9 cellular contexts compared by ENCODE assay signal in the genomic region with DNA sequence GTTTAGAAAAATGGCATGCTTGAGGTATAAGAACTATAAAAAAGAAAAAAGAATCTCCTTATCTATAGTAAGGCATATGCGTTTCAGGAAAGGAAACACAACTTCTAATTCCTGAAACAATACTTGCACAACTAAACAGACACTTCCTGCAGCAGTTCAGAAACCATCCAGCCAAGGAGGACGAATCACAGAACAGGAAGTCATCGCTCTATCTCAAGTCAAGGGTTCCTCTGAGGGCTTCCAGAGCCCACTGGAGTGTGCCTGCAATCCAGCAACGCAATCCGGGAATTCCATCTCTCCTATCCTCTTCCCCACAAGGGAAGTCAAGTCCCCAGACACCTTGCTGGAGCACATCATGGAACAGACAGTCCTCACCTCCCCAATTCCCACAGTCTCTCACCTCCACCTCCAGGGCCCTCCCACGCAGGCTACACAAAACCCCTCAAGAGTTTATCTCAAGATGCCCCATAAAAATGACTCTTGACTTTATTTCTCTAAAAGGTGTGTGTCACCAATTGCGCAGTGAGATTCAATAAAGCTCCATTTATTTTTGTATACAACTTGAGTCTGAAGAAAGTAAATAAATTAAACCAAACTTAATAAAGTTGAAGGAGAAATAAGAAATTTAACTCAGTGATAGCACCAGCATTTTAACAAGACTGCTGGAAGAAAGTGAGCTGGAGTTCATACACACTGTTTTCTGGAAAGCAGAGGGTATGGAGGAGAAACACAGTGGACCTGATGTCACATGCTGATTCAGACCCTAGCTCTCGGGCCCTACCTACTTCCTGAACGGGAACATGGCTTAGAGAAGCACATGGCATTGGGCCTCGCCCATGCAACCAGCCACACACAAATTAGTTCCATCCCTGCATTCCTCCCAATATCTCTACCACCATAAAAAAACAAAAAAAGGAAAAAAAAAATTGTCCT. TPM values are rescaled to one million over a fixed set of nuclear protein-coding genes. Genes with fewer than 3 reads are reported as not detected.
DNase-seq lines count a peak whose midpoint lies in the region; ATAC-seq and TF ChIP-seq lines count a peak whose summit lies in the region.
"Had no signal": no experiment of that assay in that cellular context is flagged by ENCODE, and none has a peak within 500 bp of the region (broad histone marks: within the 10 kb centered on the region; RNA-seq: fewer than 3 reads in every experiment).

No MANE protein-coding gene starts in this region.

- CTCF ChIA-PET in SK-N-SH (lab: Yijun Ruan, JAX): no interaction called here

- 65% methylated on average over 10 of the region's 10 CpGs for WGBS in SK-N-SH (ENCODE audit: low lambda C conversion rate)
- 69 to 80% methylated on average over 10 of the region's 10 CpGs for WGBS in testis, 2 donors

- ATAC-seq in SK-N-SH treated with all-trans-retinoic acid at 6 μM for 48 hours: peak; percentile 41; the same call in 1 of the 3 replicates
- peak; percentile 18 for ATAC-seq in HG03442 (IDR thresholded peaks at IDR 0.05; ENCODE audit: unreplicated experiment)
- no peak for ATAC-seq in stimulated activated effector memory CD8-positive, alpha-beta T cell treated with anti-CD3 and anti-CD28 coated beads, Interleukin-12 subunit alpha, Interleukin-12 subunit beta, amount 100 ng/mL, for 72 hours
- ATAC-seq: A549 had no signal

- H3K9me3 Mint-ChIP-seq in stimulated activated effector memory CD8-positive, alpha-beta T cell treated with anti-CD3 and anti-CD28 coated beads, Interleukin-12 subunit alpha, Interleukin-12 subunit beta, amount 100 ng/mL, for 72 hours: peaks cover 8% of the 10 kb centered on the region

- H3K27me3 ChIP-seq in SK-N-SH (ENCODE audit: insufficient read depth): no peaks in the 10 kb centered on the region
- H3K27me3 ChIP-seq in testis: no peaks in the 10 kb centered on the region

- TF ChIP-seq EP300 in SK-N-SH (IDR thresholded peaks at IDR 0.05; ENCODE audit: borderline replicate concordance in 1 of 2, low read depth in 1 of 2, low read length in 1 of 2): no peak

- TF ChIP-seq POLR2A in testis (IDR thresholded peaks at IDR 0.05): no peak

- DNase-seq in SK-N-SH: no peak
- DNase-seq in fibroblast of peridontal ligament (ENCODE audit: extremely low read depth): peak; percentile 42
- DNase-seq in stimulated activated effector memory CD8-positive, alpha-beta T cell treated with anti-CD3 and anti-CD28 coated beads, Interleukin-12 subunit alpha, Interleukin-12 subunit beta, amount 100 ng/mL, for 72 hours (ENCODE audit: low spot score in 2 of 2): no peak
- DNase-seq in NCI-H1436 treated with DMSO at 0.1 percent for 48 hours (lab: John Stamatoyannopoulos, UW): no peak
- DNase-seq in H4 (ENCODE audit: low spot score): no peak
- DNase-seq in testis: no peak

- H3K27ac ChIP-seq in SK-N-SH (ENCODE audit: low read depth in 2 of 2, low read length in 1 of 2): no peak overlapping the region; a peak in 1 of 4 replicates
- H3K27ac ChIP-seq in testis: no peak overlapping the region
- H3K27ac ChIP-seq: A549 had no signal

- H3K36me3 Mint-ChIP-seq in stimulated activated effector memory CD8-positive, alpha-beta T cell treated with anti-CD3 and anti-CD28 coated beads, Interleukin-12 subunit alpha, Interleukin-12 subunit beta, amount 100 ng/mL, for 72 hours: peaks cover 6% of the 10 kb centered on the region

- no peak overlapping the region for H3K9ac ChIP-seq in SK-N-SH

- POLR2A ChIA-PET in SK-N-SH (lab: Yijun Ruan, JAX): no interaction called here

- peak overlapping the region; percentile 63 for H3K27ac Mint-ChIP-seq in stimulated activated effector memory CD8-positive, alpha-beta T cell treated with anti-CD3 and anti-CD28 coated beads, Interleukin-12 subunit alpha, Interleukin-12 subunit beta, amount 100 ng/mL, for 72 hours

- TF ChIP-seq RAD21 in SK-N-SH (IDR thresholded peaks at IDR 0.05; ENCODE audit: low read length): no peak

- peak overlapping the region; percentile 10 for H3K4me3 Mint-ChIP-seq in stimulated activated effector memory CD8-positive, alpha-beta T cell treated with anti-CD3 and anti-CD28 coated beads, Interleukin-12 subunit alpha, Interleukin-12 subunit beta, amount 100 ng/mL, for 72 hours

- no peaks in the 10 kb centered on the region for H3K79me2 ChIP-seq in SK-N-SH (ENCODE audit: insufficient read depth)

- no peaks in the 10 kb centered on the region for H3F3A ChIP-seq in SK-N-SH (replicated peaks; ENCODE audit: insufficient read depth)

- no peak overlapping the region for H3K4me2 ChIP-seq in SK-N-SH
- H3K4me2 ChIP-seq: A549 had no signal

- H3K4me1 Mint-ChIP-seq in stimulated activated effector memory CD8-positive, alpha-beta T cell treated with anti-CD3 and anti-CD28 coated beads, Interleukin-12 subunit alpha, Interleukin-12 subunit beta, amount 100 ng/mL, for 72 hours: peaks cover 41% of the 10 kb centered on the region

- peaks cover 0 to 14% of the 10 kb centered on the region in 2 experiments; a peak in 2 of 4 replicates for H3K4me1 ChIP-seq in SK-N-SH (ENCODE audit: control insufficient read depth in 1 of 2, insufficient read depth in 2 of 2, low read depth in 1 of 2, low read length in 1 of 2)
- H3K4me1 ChIP-seq in testis: no peaks in the 10 kb centered on the region
- H3K4me1 ChIP-seq: A549 had no signal

- intact Hi-C loops in testis (cut with DNase I; ENCODE audit: low total_unique reads): no loop called here

- H2AFZ ChIP-seq in SK-N-SH (ENCODE audit: low read depth): no peak overlapping the region

- H3K36me3 ChIP-seq in SK-N-SH (replicated peaks in 1 of 2; ENCODE audit: control insufficient read depth in 1 of 2, insufficient read depth in 2 of 2, low read length in 1 of 2) (no peaks in the 10 kb centered on the region), testis (ENCODE audit: low read depth, missing control alignments) (no peaks in the 10 kb centered on the region)

- H4K20me1 ChIP-seq in SK-N-SH (ENCODE audit: insufficient read depth): no peaks in the 10 kb centered on the region

- no peak overlapping the region for H3K4me3 ChIP-seq in SK-N-SH (ENCODE audit: low read depth in 2 of 2, low read length in 1 of 2)
- H3K4me3 ChIP-seq in testis: no peak overlapping the region
- H3K4me3 ChIP-seq: A549 had no signal

- no peak for TF ChIP-seq CTCF in SK-N-SH (IDR thresholded peaks at IDR 0.05)
- TF ChIP-seq CTCF in testis (IDR thresholded peaks at IDR 0.05): no peak

- no peaks in the 10 kb centered on the region for H3K9me2 ChIP-seq in SK-N-SH

- no peaks in the 10 kb centered on the region for H3K9me3 ChIP-seq in SK-N-SH
- no peaks in the 10 kb centered on the region for H3K9me3 ChIP-seq in testis
- H3K9me3 ChIP-seq: A549 had no signal

TF ChIP-seq in SK-N-SH treated with all-trans-retinoic acid at 6 μM for 48 hours, 23 proteins besides CTCF, POLR2A, EP300 and RAD21 (continues in another document):
- no peak for TF ChIP-seq ISL1 (CRISPR knock-in tag; IDR thresholded peaks at IDR 0.05)
- TF ChIP-seq, protein P1, sequence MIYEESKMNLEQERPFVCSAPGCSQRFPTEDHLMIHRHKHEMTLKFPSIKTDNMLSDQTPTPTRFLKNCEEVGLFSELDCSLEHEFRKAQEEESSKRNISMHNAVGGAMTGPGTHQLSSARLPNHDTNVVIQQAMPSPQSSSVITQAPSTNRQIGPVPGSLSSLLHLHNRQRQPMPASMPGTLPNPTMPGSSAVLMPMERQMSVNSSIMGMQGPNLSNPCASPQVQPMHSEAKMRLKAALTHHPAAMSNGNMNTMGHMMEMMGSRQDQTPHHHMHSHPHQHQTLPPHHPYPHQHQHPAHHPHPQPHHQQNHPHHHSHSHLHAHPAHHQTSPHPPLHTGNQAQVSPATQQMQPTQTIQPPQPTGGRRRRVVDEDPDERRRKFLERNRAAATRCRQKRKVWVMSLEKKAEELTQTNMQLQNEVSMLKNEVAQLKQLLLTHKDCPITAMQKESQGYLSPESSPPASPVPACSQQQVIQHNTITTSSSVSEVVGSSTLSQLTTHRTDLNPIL (CRISPR knock-in tag; IDR thresholded peaks at IDR 0.05; ENCODE audit: low read depth): no peak
- TF ChIP-seq ESRRG (CRISPR knock-in tag; IDR thresholded peaks at IDR 0.05): no peak

TF ChIP-seq in SK-N-SH, 30 proteins besides CTCF, POLR2A, EP300 and RAD21:
- no peak for TF ChIP-seq YY1 (IDR thresholded peaks at IDR 0.05; ENCODE audit: low read depth)
- TF ChIP-seq FOSL2 (IDR thresholded peaks at IDR 0.05; ENCODE audit: borderline replicate concordance, low read depth): no peak
- TF ChIP-seq, protein P2, sequence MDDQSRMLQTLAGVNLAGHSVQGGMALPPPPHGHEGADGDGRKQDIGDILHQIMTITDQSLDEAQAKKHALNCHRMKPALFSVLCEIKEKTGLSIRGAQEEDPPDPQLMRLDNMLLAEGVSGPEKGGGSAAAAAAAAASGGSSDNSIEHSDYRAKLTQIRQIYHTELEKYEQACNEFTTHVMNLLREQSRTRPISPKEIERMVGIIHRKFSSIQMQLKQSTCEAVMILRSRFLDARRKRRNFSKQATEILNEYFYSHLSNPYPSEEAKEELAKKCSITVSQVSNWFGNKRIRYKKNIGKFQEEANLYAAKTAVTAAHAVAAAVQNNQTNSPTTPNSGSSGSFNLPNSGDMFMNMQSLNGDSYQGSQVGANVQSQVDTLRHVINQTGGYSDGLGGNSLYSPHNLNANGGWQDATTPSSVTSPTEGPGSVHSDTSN (IDR thresholded peaks at IDR 0.05): no peak
- TF ChIP-seq FOXJ3 (CRISPR knock-in tag; IDR thresholded peaks at IDR 0.05): no peak
- no peak for TF ChIP-seq ELF1 (IDR thresholded peaks at IDR 0.05)
- TF ChIP-seq, protein P3, sequence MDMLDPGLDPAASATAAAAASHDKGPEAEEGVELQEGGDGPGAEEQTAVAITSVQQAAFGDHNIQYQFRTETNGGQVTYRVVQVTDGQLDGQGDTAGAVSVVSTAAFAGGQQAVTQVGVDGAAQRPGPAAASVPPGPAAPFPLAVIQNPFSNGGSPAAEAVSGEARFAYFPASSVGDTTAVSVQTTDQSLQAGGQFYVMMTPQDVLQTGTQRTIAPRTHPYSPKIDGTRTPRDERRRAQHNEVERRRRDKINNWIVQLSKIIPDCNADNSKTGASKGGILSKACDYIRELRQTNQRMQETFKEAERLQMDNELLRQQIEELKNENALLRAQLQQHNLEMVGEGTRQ (IDR thresholded peaks at IDR 0.05; ENCODE audit: borderline replicate concordance, low read depth, low read length): no peak
- TF ChIP-seq, protein P4, sequence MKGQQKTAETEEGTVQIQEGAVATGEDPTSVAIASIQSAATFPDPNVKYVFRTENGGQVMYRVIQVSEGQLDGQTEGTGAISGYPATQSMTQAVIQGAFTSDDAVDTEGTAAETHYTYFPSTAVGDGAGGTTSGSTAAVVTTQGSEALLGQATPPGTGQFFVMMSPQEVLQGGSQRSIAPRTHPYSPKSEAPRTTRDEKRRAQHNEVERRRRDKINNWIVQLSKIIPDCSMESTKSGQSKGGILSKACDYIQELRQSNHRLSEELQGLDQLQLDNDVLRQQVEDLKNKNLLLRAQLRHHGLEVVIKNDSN (IDR thresholded peaks at IDR 0.05; ENCODE audit: borderline replicate concordance, low read depth): no peak
- no peak for TF ChIP-seq GATA2 (CRISPR knock-in tag; IDR thresholded peaks at IDR 0.05)

RNA-seq across cellular contexts. Expression of a gene that starts 39.9 kb away (rescaled TPM):
- 0.48 and 0.55 TPM in 2 replicates for polyA plus RNA-seq in SK-N-SH (2012; rRNA removed)
- 0.57 and 0.69 TPM in 2 replicates for polyA plus RNA-seq in SK-N-SH (2012; cell fraction: cytosol; rRNA removed)
- polyA plus RNA-seq in SK-N-SH (2012; cell fraction: nucleus; rRNA removed): 1.0 and 1.3 TPM in 2 replicates
- total RNA-seq in H4 (2014; rRNA removed; shearing (Covaris generic)): 7.5 and 10.6 TPM in 2 replicates
- 10 to 100 TPM; 36.1 to 43.4 TPM for total RNA-seq in testis
- polyA plus RNA-seq in testis (ENCODE audit: insufficient read depth, low read depth, low replicate concordance): 19.5 TPM
